ENCODE assay signal across 8 cellular contexts in genomic region chr14:73887116-73887490, GRCh38. TPM values are rescaled to one million over a fixed set of nuclear protein-coding genes. Genes with fewer than 3 reads are reported as not detected.
A peak's percentile ranks its signal among the peaks of the same experiment; 100 is the strongest.
DNase-seq lines count a peak whose midpoint lies in the region; ATAC-seq and TF ChIP-seq lines count a peak whose summit lies in the region.

No MANE protein-coding gene starts in this region.

- peak overlapping the region; percentile 88 for H3K4me3 ChIP-seq in DOHH2 (ENCODE audit: low read length)

- peak overlapping the region; percentile 61 for H3K4me2 ChIP-seq in DOHH2 (ENCODE audit: low read length)

- intact Hi-C loops in posterior vena cava (cut with DNase I), result no loop called here

- H3K36me3 Mint-ChIP-seq in stimulated activated naive CD8-positive, alpha-beta T cell treated with anti-CD3 and anti-CD28 coated beads, Interleukin-15, Interleukin-2, amounts not matched to agents 100 ng/mL and 50 ng/mL, for 24 hours (ENCODE audit: low read depth), result peaks cover 39% of the 10 kb centered on the region

- H3K36me3 ChIP-seq in DOHH2 (ENCODE audit: control insufficient read depth, low read length), result peaks cover 16% of the 10 kb centered on the region

- no peaks in the 10 kb centered on the region for H3K9me3 Mint-ChIP-seq in stimulated activated naive CD8-positive, alpha-beta T cell treated with anti-CD3 and anti-CD28 coated beads, Interleukin-15, Interleukin-2, amounts not matched to agents 100 ng/mL and 50 ng/mL, for 24 hours

- H4K20me1 ChIP-seq in DOHH2 (ENCODE audit: control insufficient read depth, insufficient read depth, low read depth, low read length), result no peaks in the 10 kb centered on the region

- peaks cover 56% of the 10 kb centered on the region for H3K4me1 Mint-ChIP-seq in stimulated activated naive CD8-positive, alpha-beta T cell treated with anti-CD3 and anti-CD28 coated beads, Interleukin-15, Interleukin-2, amounts not matched to agents 100 ng/mL and 50 ng/mL, for 24 hours (ENCODE audit: low read depth)

- DNase-seq in KG1 (lab: John Stamatoyannopoulos, UW), result peak; percentile 70
- DNase-seq in iPS-NIHi7 (ENCODE audit: extremely low spot score), result peak; percentile 30
- DNase-seq in NCI-H1417 (lab: John Stamatoyannopoulos, UW), result no peak
- DNase-seq in posterior vena cava (ENCODE audit: low spot score), result no peak

- no peaks in the 10 kb centered on the region for H3K9me2 ChIP-seq in DOHH2 (replicated peaks; ENCODE audit: control insufficient read depth, low read length)

- peak; percentile 29 for ATAC-seq in GM21528 (IDR thresholded peaks at IDR 0.05; ENCODE audit: low FRiP score, unreplicated experiment)

- no peaks in the 10 kb centered on the region for H3K27me3 ChIP-seq in DOHH2 (ENCODE audit: control insufficient read depth, low read length)

- TF ChIP-seq CTCF in DOHH2 (IDR thresholded peaks at IDR 0.05; ENCODE audit: low read depth, low read length, poor library complexity, severe bottlenecking), result no peak

- peak overlapping the region; percentile 85 for H3K4me3 Mint-ChIP-seq in stimulated activated naive CD8-positive, alpha-beta T cell treated with anti-CD3 and anti-CD28 coated beads, Interleukin-15, Interleukin-2, amounts not matched to agents 100 ng/mL and 50 ng/mL, for 24 hours

- H3K4me1 ChIP-seq in DOHH2 (ENCODE audit: control insufficient read depth, low read length), result peaks cover 33% of the 10 kb centered on the region

- peaks cover 76% of the 10 kb centered on the region for H3K79me2 ChIP-seq in DOHH2 (ENCODE audit: control insufficient read depth, low read length)

- peak overlapping the region; percentile 98 for H3K27ac Mint-ChIP-seq in stimulated activated naive CD8-positive, alpha-beta T cell treated with anti-CD3 and anti-CD28 coated beads, Interleukin-15, Interleukin-2, amounts not matched to agents 100 ng/mL and 50 ng/mL, for 24 hours

- H3K27ac ChIP-seq in DOHH2 (ENCODE audit: low read depth, low read length), result peak overlapping the region; percentile 71
- peak overlapping the region; percentile 87 for H3K27ac ChIP-seq in angular gyrus (ENCODE audit: low read depth, low read length)

- H3K9me3 ChIP-seq in DOHH2 (ENCODE audit: control insufficient read depth, insufficient read depth, low read length), result no peaks in the 10 kb centered on the region

- no peaks in the 10 kb centered on the region for H3K27me3 Mint-ChIP-seq in stimulated activated naive CD8-positive, alpha-beta T cell treated with anti-CD3 and anti-CD28 coated beads, Interleukin-15, Interleukin-2, amounts not matched to agents 100 ng/mL and 50 ng/mL, for 24 hours

- H3F3A ChIP-seq in DOHH2 (ENCODE audit: control insufficient read depth, insufficient read depth), result no peaks in the 10 kb centered on the region

RNA-seq across cellular contexts. Expression of gene ZNF410, which starts 0.4 kb away (rescaled TPM):
- 10 to 100 TPM; 38.6 to 39.2 TPM for total RNA-seq in posterior vena cava

RNA-seq across cellular contexts. Expression of gene PTGR2, which starts 35.5 kb away (rescaled TPM):
- 1 to 10 TPM; 5.6 to 9.2 TPM for total RNA-seq in posterior vena cava

Comparison
In these comparisons a context has a peak if more than half of its experiments do, and no peak if none do; other contexts are left out.
1. DNase-seq: peak in KG1 (single experiment) and iPS-NIHi7 (single experiment); none in NCI-H1417 (0 of 3) and posterior vena cava (single experiment).